ENCODE assay signal across 17 cellular contexts in the genomic region with DNA sequence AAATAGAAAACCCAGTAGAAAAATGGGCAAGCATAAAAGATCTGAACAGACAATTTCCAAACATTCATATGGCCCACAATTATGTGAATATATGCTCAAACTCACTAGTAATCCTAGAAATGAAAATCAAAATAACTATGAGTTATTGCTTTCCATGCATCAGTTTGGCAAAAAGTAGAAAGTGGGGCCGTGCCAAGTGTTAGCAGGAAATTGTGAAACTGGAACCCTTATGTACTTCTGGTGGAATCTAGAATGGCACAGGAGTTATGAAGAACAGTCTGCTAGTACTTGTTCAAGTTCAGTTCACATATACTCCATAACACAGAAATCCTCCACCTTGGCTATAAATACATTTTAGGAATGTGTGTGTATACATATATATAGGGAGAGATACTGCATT.
DNase-seq lines count a peak whose midpoint lies in the region; ATAC-seq, FAIRE-seq and TF ChIP-seq lines count a peak whose summit lies in the region.
"Had no signal": no experiment of that assay in that cellular context is flagged by ENCODE, and none has a peak within 500 bp of the region (broad histone marks: within the 10 kb centered on the region; RNA-seq: fewer than 3 reads in every experiment).

No MANE protein-coding gene starts in this region.

- H3K4me3 ChIP-seq in MG63 (no peak overlapping the region), bronchial epithelial cell (ENCODE audit: low read depth, low read length) (no peak overlapping the region), fibroblast of pulmonary artery (replicated peaks; ENCODE audit: low read depth, low read length) (no peak overlapping the region)
- H3K4me3 ChIP-seq: BLaER1, SK-N-MC had no signal

- H3K27me3 ChIP-seq in MG63, result no peaks in the 10 kb centered on the region
- no peaks in the 10 kb centered on the region for H3K27me3 ChIP-seq in bronchial epithelial cell (ENCODE audit: control insufficient read depth, insufficient read depth, low read length)
- H3K27me3 ChIP-seq: BLaER1 had no signal

- TF ChIP-seq CTCF in bronchial epithelial cell (IDR thresholded peaks at IDR 0.05; ENCODE audit: insufficient read depth, low read length, severe bottlenecking) (no peak), fibroblast of pulmonary artery (IDR thresholded peaks at IDR 0.05; ENCODE audit: low read length, missing control alignments) (no peak)

- DNase-seq in MG63 (peak; percentile 78), bronchial epithelial cell (ENCODE audit: low read depth) (peak; percentile 60), fibroblast of pulmonary artery (ENCODE audit: low read depth) (peak; percentile 62), stromal cell of bone marrow (ENCODE audit: low read depth) (peak; percentile 49), EL (no peak)
- DNase-seq: DMS153, HCEC 1CT, NCI-H1105, NCI-H1694 treated with DMSO at 0.1 percent for 48 hours, NCI-H748 treated with DMSO at 0.1 percent for 48 hours had no signal

- ATAC-seq in GM18517 (IDR thresholded peaks at IDR 0.05; ENCODE audit: unreplicated experiment) (no peak), HG02981 (IDR thresholded peaks at IDR 0.05; ENCODE audit: unreplicated experiment) (no peak)
- ATAC-seq: Right ventricle myocardium inferior had no signal

- H3K36me3 ChIP-seq in MG63 (no peaks in the 10 kb centered on the region), bronchial epithelial cell (ENCODE audit: control insufficient read depth, insufficient read depth, low read length) (no peaks in the 10 kb centered on the region)
- H3K36me3 ChIP-seq: BLaER1 had no signal

- H3K9me3 ChIP-seq in MG63, result peaks cover 13% of the 10 kb centered on the region

- FAIRE-seq in bronchial epithelial cell (lab: Jason Lieb, UNC), result no peak
- FAIRE-seq: GM12891, GM19239 had no signal
